In the genomic region with DNA sequence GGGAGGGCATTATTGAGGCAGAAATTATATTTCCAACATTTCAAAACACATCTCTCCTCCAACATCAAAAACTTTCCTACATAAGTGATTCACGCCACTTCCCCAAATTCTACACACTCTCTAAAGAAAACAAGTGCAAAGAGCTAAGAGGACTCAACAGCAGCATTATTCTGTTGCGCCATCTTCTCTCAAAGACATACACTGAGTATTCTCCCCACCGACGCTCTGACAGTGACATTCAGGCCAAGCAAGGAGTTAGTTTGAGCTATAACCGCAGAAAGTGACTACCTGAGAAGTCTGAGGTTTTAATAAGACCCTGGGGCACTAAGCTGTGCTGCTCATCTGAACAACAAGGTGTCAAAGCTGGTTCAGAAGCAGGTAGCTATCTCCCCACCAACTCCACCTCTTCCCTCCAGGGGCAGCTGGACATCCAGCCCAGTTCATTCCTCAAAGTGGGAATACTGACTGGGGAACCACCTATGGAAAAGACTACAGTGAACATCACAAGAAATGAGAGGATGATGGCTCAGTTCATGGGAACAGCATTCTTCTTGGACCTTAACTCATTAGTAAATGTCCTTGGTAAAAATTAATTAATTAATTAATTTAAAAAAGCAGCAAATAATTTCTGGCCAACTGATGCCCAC, we compare ENCODE assay signal across 2 cellular contexts.
TF ChIP-seq lines count a peak whose summit lies in the region.

No MANE protein-coding gene starts in this region.

TF ChIP-seq in SK-N-SH, 30 proteins besides CTCF, POLR2A, EP300 and RAD21 (continued from another document):
- TF ChIP-seq FOXJ3 (CRISPR knock-in tag; IDR thresholded peaks at IDR 0.05) = no peak
TF ChIP-seq in SK-N-SH: peak in this region for 0.

TF ChIP-seq in SK-N-SH treated with all-trans-retinoic acid at 6 μM for 48 hours, 23 proteins besides CTCF, POLR2A, EP300 and RAD21 (continued from another document):
- TF ChIP-seq, protein P1, sequence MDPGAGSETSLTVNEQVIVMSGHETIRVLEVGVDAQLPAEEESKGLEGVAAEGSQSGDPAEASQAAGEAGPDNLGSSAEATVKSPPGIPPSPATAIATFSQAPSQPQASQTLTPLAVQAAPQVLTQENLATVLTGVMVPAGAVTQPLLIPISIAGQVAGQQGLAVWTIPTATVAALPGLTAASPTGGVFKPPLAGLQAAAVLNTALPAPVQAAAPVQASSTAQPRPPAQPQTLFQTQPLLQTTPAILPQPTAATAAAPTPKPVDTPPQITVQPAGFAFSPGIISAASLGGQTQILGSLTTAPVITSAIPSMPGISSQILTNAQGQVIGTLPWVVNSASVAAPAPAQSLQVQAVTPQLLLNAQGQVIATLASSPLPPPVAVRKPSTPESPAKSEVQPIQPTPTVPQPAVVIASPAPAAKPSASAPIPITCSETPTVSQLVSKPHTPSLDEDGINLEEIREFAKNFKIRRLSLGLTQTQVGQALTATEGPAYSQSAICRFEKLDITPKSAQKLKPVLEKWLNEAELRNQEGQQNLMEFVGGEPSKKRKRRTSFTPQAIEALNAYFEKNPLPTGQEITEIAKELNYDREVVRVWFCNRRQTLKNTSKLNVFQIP (CRISPR knock-in tag; IDR thresholded peaks at IDR 0.05; ENCODE audit: borderline replicate concordance, low read depth) = no peak
- TF ChIP-seq PPARA (CRISPR knock-in tag; IDR thresholded peaks at IDR 0.05; ENCODE audit: borderline replicate concordance) = no peak
- TF ChIP-seq BACH2 (CRISPR knock-in tag; IDR thresholded peaks at IDR 0.05; ENCODE audit: borderline replicate concordance) = no peak
- no peak for TF ChIP-seq TOX (CRISPR knock-in tag; IDR thresholded peaks at IDR 0.05; ENCODE audit: borderline replicate concordance)
- TF ChIP-seq OSR1 (CRISPR knock-in tag; IDR thresholded peaks at IDR 0.05) = no peak
